In genomic region chr4:42655921-42656735, GRCh38 we compare ENCODE assay signal across 8 cellular contexts.
A peak's percentile ranks its signal among the peaks of the same experiment; 100 is the strongest.
DNase-seq lines count a peak whose midpoint lies in the region; ATAC-seq lines count a peak whose summit lies in the region.

No MANE protein-coding gene starts in this region.

- H3K4me3 Mint-ChIP-seq in central memory CD8-positive, alpha-beta T cell: peak overlapping the region; percentile 97

- peaks cover 61% of the 10 kb centered on the region for H3K4me1 Mint-ChIP-seq in central memory CD8-positive, alpha-beta T cell

- no peaks in the 10 kb centered on the region for H3K27me3 Mint-ChIP-seq in central memory CD8-positive, alpha-beta T cell

- ATAC-seq in GM21367 (IDR thresholded peaks at IDR 0.05; ENCODE audit: unreplicated experiment): peak; percentile 28
- peak; percentile 25 for ATAC-seq in central memory CD8-positive, alpha-beta T cell (replicated peaks; ENCODE audit: extremely low read depth, poor library complexity, severe bottlenecking)

- peaks cover 9% of the 10 kb centered on the region for H3K9me3 Mint-ChIP-seq in central memory CD8-positive, alpha-beta T cell

- H3K27ac Mint-ChIP-seq in central memory CD8-positive, alpha-beta T cell (ENCODE audit: low read depth): peak overlapping the region; percentile 95

- H3K36me3 Mint-ChIP-seq in central memory CD8-positive, alpha-beta T cell (ENCODE audit: insufficient read depth): peaks cover 18% of the 10 kb centered on the region

- DNase-seq in COLO668 (lab: John Stamatoyannopoulos, UW; ENCODE audit: unreplicated experiment) (peak; percentile 62), HuH-7.5 (ENCODE audit: low spot score) (peak; percentile 21), UCSD-AML1 (lab: John Stamatoyannopoulos, UW; ENCODE audit: unreplicated experiment) (peak; percentile 55), left kidney (ENCODE audit: low read depth, low spot score) (peak; percentile 80), cortex of kidney (lab: John Stamatoyannopoulos, UW) (no peak)
- peak; percentile 28 for DNase-seq in central memory CD8-positive, alpha-beta T cell (ENCODE audit: low spot score in 2 of 2)
- DNase-seq in stimulated activated CD4-positive, alpha-beta T cell treated with anti-CD3 and anti-CD28 coated beads, Interleukin-4, amount 100 ng/mL, for 1 hour: peak; percentile 34
